ENCODE assay signal across 1 cellular context in genomic region chr11:64916848-64917662, GRCh38.
A peak's percentile ranks its signal among the peaks of the same experiment; 100 is the strongest.
TF ChIP-seq lines count a peak whose summit lies in the region.

Gene ATG2A (minus strand): TSS chr11:64917209. CDS start chr11:64917135, 74 bp downstream.

TF ChIP-seq in HepG2, 621 proteins besides CTCF, POLR2A, EP300 and RAD21 (continued from another document):
- TF ChIP-seq ZNF407 (CRISPR knock-in tag; IDR thresholded peaks at IDR 0.05; ENCODE audit: not compliant biosample characterization) (no peak), FOXJ3 (CRISPR knock-in tag; IDR thresholded peaks at IDR 0.05; ENCODE audit: borderline replicate concordance) (no peak), ZNF782 (CRISPR knock-in tag; IDR thresholded peaks at IDR 0.05; ENCODE audit: borderline replicate concordance) (peak; percentile 55; the same call in 1 of the 2 replicates), ZNF710 (CRISPR knock-in tag; IDR thresholded peaks at IDR 0.05; ENCODE audit: borderline replicate concordance) (0 out of 2 replicates have a peak, but pooled peaks have one; percentile 17), HNF4A (CRISPR knock-in tag; IDR thresholded peaks at IDR 0.05) (no peak; the same call in 1 of the 2 replicates), ZNF83 (CRISPR knock-in tag; IDR thresholded peaks at IDR 0.05; ENCODE audit: borderline replicate concordance) (no peak), ZNF781 (CRISPR knock-in tag; IDR thresholded peaks at IDR 0.05; ENCODE audit: borderline replicate concordance, not compliant biosample characterization) (no peak), ZNF563 (CRISPR knock-in tag; IDR thresholded peaks at IDR 0.05) (peak; percentile 59), ZFP91 (CRISPR knock-in tag; IDR thresholded peaks at IDR 0.05; ENCODE audit: borderline replicate concordance) (peak; percentile 99), MIXL1 (CRISPR knock-in tag; IDR thresholded peaks at IDR 0.05) (no peak), ZNF251 (CRISPR knock-in tag; IDR thresholded peaks at IDR 0.05) (no peak), NFIC (IDR thresholded peaks at IDR 0.05; ENCODE audit: low read length) (no peak), HNF1A (IDR thresholded peaks at IDR 0.05; ENCODE audit: low read depth) (no peak), HNF1A (CRISPR knock-in tag; IDR thresholded peaks at IDR 0.05; ENCODE audit: borderline replicate concordance) (no peak), ZNF629 (CRISPR knock-in tag; conservative IDR thresholded peaks at IDR 0.05) (no peak), HDAC1 (CRISPR knock-in tag; IDR thresholded peaks at IDR 0.05) (peak; percentile 84), MAF1 (CRISPR knock-in tag; IDR thresholded peaks at IDR 0.05; ENCODE audit: borderline replicate concordance) (no peak), ZFP90 (CRISPR knock-in tag; IDR thresholded peaks at IDR 0.05; ENCODE audit: borderline replicate concordance) (peak; percentile 57; the same call in 1 of the 2 replicates), JARID2 (CRISPR knock-in tag; IDR thresholded peaks at IDR 0.05; ENCODE audit: insufficient replicate concordance) (no peak), ZNF317 (CRISPR knock-in tag; IDR thresholded peaks at IDR 0.05) (no peak), ZNF264 (CRISPR knock-in tag; IDR thresholded peaks at IDR 0.05) (no peak), HNRNPK (IDR thresholded peaks at IDR 0.05; ENCODE audit: low read depth, low read length, poor library complexity, severe bottlenecking) (no peak), JUNB (CRISPR knock-in tag; IDR thresholded peaks at IDR 0.05; ENCODE audit: borderline replicate concordance) (no peak), ZGPAT (CRISPR knock-in tag; IDR thresholded peaks at IDR 0.05) (peak; percentile 88), POGK (CRISPR knock-in tag; conservative IDR thresholded peaks at IDR 0.05) (no peak; the same call in 1 of the 2 replicates), ATAD3A (CRISPR knock-in tag; IDR thresholded peaks at IDR 0.05) (no peak), REXO4 (CRISPR knock-in tag; IDR thresholded peaks at IDR 0.05; ENCODE audit: borderline replicate concordance) (no peak), ZNF660 (CRISPR knock-in tag; IDR thresholded peaks at IDR 0.05; ENCODE audit: borderline replicate concordance, low read depth) (no peak), ZNF460 (CRISPR knock-in tag; IDR thresholded peaks at IDR 0.05; ENCODE audit: borderline replicate concordance) (no peak)
